24 cellular contexts compared by ENCODE assay signal in genomic region chr5:98880598-98880997, GRCh38. TPM values are rescaled to one million over a fixed set of nuclear protein-coding genes. Genes with fewer than 3 reads are reported as not detected.
DNase-seq lines count a peak whose midpoint lies in the region; ATAC-seq, FAIRE-seq and TF ChIP-seq lines count a peak whose summit lies in the region.
"Had no signal": no experiment of that assay in that cellular context is flagged by ENCODE, and none has a peak within 500 bp of the region (broad histone marks: within the 10 kb centered on the region; RNA-seq: fewer than 3 reads in every experiment).

No MANE protein-coding gene starts in this region.

- ATAC-seq in PC-3 (peak; percentile 63), right lobe of liver (no peak)
- no peak for ATAC-seq in naive thymus-derived CD8-positive, alpha-beta T cell

- H3K36me3 ChIP-seq in PC-3 (ENCODE audit: low read depth, low read length) (peaks cover 51% of the 10 kb centered on the region; the same call in 1 of the 2 replicates), brain microvascular endothelial cell (replicated peaks) (peaks cover 24% of the 10 kb centered on the region), right lobe of liver (peaks cover 9 to 85% (median 39%) of the 10 kb centered on the region in 4 donors), Karpas-422 (ENCODE audit: insufficient read depth, low read length) (peaks cover 71% of the 10 kb centered on the region)
- H3K36me3 ChIP-seq: prostate gland had no signal

- POLR2A ChIA-PET in PC-3 (lab: Charles Lee; ENCODE audit: unreplicated experiment): no interaction called here
- POLR2A ChIA-PET in naive thymus-derived CD8-positive, alpha-beta T cell (lab: Charles Lee): no interaction called here

- peaks cover 3 to 18% (median 12%) of the 10 kb centered on the region in 4 donors for H3K4me1 Mint-ChIP-seq in naive thymus-derived CD8-positive, alpha-beta T cell

- H3K27ac ChIP-seq in PC-3 (ENCODE audit: low read length): peak overlapping the region; percentile 68
- peak overlapping the region; percentile 36 for H3K27ac ChIP-seq in brain microvascular endothelial cell
- H3K27ac ChIP-seq in right lobe of liver: no peak overlapping the region
- no peak overlapping the region for H3K27ac ChIP-seq in Karpas-422 (ENCODE audit: low read length)
- H3K27ac ChIP-seq: BLaER1 treated with 17β-estradiol and CSF1 and Interleukin-3, amounts not matched to agents 10 nM and 100 nM; prostate gland; suprapubic skin; VCaP had no signal

- H4K20me1 ChIP-seq in PC-3 (ENCODE audit: low read length) (0 out of 2 replicates have a peak, but pooled peaks cover 9% of the 10 kb centered on the region), Karpas-422 (ENCODE audit: insufficient read depth, low read depth, low read length) (no peaks in the 10 kb centered on the region)

- intact Hi-C loops in PC-3 (cut with micrococcal nuclease) (loop anchor here (10.0 kb wide), 1 partner anchor 604 kb away; no protein-coding TSS in a partner anchor), right lobe of liver (cut with DNase I) (no loop called here)

- H3K79me2 ChIP-seq in PC-3 (ENCODE audit: low read length): no peaks in the 10 kb centered on the region; the same call in 1 of the 2 replicates
- peaks cover 32% of the 10 kb centered on the region for H3K79me2 ChIP-seq in Karpas-422 (ENCODE audit: low read length)

- H3F3A ChIP-seq in PC-3 (ENCODE audit: low read length, unreplicated experiment): peaks cover 12% of the 10 kb centered on the region

- no peaks in the 10 kb centered on the region for H3K27me3 Mint-ChIP-seq in naive thymus-derived CD8-positive, alpha-beta T cell
- H3K27me3 Mint-ChIP-seq: activated CD4-positive, alpha-beta T cell treated with anti-CD3 and anti-CD28 coated beads, Interleukin-2, amount 10 ng/mL, durations not matched to agents 24 days and 14 days had no signal

- no peak for TF ChIP-seq POLR2A in right lobe of liver (IDR thresholded peaks at IDR 0.05)

- H3K9me3 ChIP-seq in PC-3 (ENCODE audit: low read length) (no peaks in the 10 kb centered on the region), right lobe of liver (no peaks in the 10 kb centered on the region), Karpas-422 (ENCODE audit: low read length) (no peaks in the 10 kb centered on the region)
- H3K9me3 ChIP-seq: BLaER1 treated with 17β-estradiol and CSF1 and Interleukin-3, amounts not matched to agents 10 nM and 100 nM; HAP-1; prostate gland; suprapubic skin had no signal

- H3K9me2 ChIP-seq in PC-3 (replicated peaks; ENCODE audit: low read length): no peaks in the 10 kb centered on the region
- H3K9me2 ChIP-seq in Karpas-422 (replicated peaks; ENCODE audit: insufficient read depth, low read length): no peaks in the 10 kb centered on the region

- H3K4me3 ChIP-seq in PC-3 (ENCODE audit: low read length) (peak overlapping the region; percentile 9; the same call in 1 of the 2 replicates), brain microvascular endothelial cell (ENCODE audit: low read depth, low read length) (no peak overlapping the region), right lobe of liver (no peak overlapping the region), Karpas-422 (ENCODE audit: low read length) (no peak overlapping the region)
- H3K4me3 ChIP-seq: BLaER1 treated with 17β-estradiol and CSF1 and Interleukin-3, amounts not matched to agents 10 nM and 100 nM; HAP-1; lung; prostate gland; suprapubic skin had no signal

- H3K4me3 Mint-ChIP-seq in naive thymus-derived CD8-positive, alpha-beta T cell: no peak overlapping the region
- H3K4me3 Mint-ChIP-seq: activated CD4-positive, alpha-beta T cell treated with anti-CD3 and anti-CD28 coated beads, Interleukin-2, amount 10 ng/mL, durations not matched to agents 24 days and 14 days; activated T-cell treated with anti-CD3 and anti-CD28 coated beads, Interleukin-2, amount 50 U/mL, for 4 hours had no signal

- H3K9ac ChIP-seq in PC-3 (ENCODE audit: low read length) (0 out of 2 replicates have a peak overlapping the region, but pooled peaks have one; percentile 0), Karpas-422 (ENCODE audit: low read length) (no peak overlapping the region)
- H3K9ac ChIP-seq: BLaER1 treated with 17β-estradiol and CSF1 and Interleukin-3, amounts not matched to agents 10 nM and 100 nM had no signal

- H3K27me3 ChIP-seq in PC-3 (ENCODE audit: low read length): no peaks in the 10 kb centered on the region
- no peaks in the 10 kb centered on the region for H3K27me3 ChIP-seq in brain microvascular endothelial cell (replicated peaks)
- H3K27me3 ChIP-seq in right lobe of liver: no peaks in the 10 kb centered on the region
- no peaks in the 10 kb centered on the region for H3K27me3 ChIP-seq in Karpas-422 (ENCODE audit: low read length)
- H3K27me3 ChIP-seq: BLaER1 treated with 17β-estradiol and CSF1 and Interleukin-3, amounts not matched to agents 10 nM and 100 nM; suprapubic skin had no signal

- H2AFZ ChIP-seq in PC-3 (ENCODE audit: low read length): no peak overlapping the region
- no peak overlapping the region for H2AFZ ChIP-seq in Karpas-422 (ENCODE audit: low read length)

- H3K36me3 Mint-ChIP-seq in naive thymus-derived CD8-positive, alpha-beta T cell: peaks cover 6 to 96% (median 32%) of the 10 kb centered on the region in 3 donors

- CTCF ChIA-PET in PC-3 (lab: Charles Lee): no interaction called here

- H3K4me2 ChIP-seq in PC-3 (ENCODE audit: low read length) (peak overlapping the region; percentile 38), Karpas-422 (ENCODE audit: low read depth, low read length, poor library complexity, severe bottlenecking) (no peak overlapping the region)
- H3K4me2 ChIP-seq: BLaER1 treated with 17β-estradiol and CSF1 and Interleukin-3, amounts not matched to agents 10 nM and 100 nM had no signal

- H3K27ac Mint-ChIP-seq in naive thymus-derived CD8-positive, alpha-beta T cell: peak overlapping the region in 7 of 10 donors; percentile 33 to 81 (median 56)
- H3K27ac Mint-ChIP-seq: activated CD4-positive, alpha-beta T cell treated with anti-CD3 and anti-CD28 coated beads, Interleukin-2, amount 10 ng/mL, durations not matched to agents 24 days and 14 days had no signal

- no peaks in the 10 kb centered on the region for H3K9me3 Mint-ChIP-seq in naive thymus-derived CD8-positive, alpha-beta T cell
- H3K9me3 Mint-ChIP-seq: activated CD4-positive, alpha-beta T cell treated with anti-CD3 and anti-CD28 coated beads, Interleukin-2, amount 10 ng/mL, durations not matched to agents 24 days and 14 days; activated T-cell treated with anti-CD3 and anti-CD28 coated beads, Interleukin-2, amount 50 U/mL, for 4 hours had no signal

- DNase-seq in GM19239 (ENCODE audit: insufficient read length, low spot score) (no peak), PC-3 (no peak), brain microvascular endothelial cell (no peak), NCI-H1105 (lab: John Stamatoyannopoulos, UW) (no peak), right lobe of liver (no peak), Karpas-422 (no peak)
- DNase-seq in naive thymus-derived CD8-positive, alpha-beta T cell: no peak
- DNase-seq: activated CD4-positive, alpha-beta T cell treated with anti-CD3 and anti-CD28 coated beads, Interleukin-2, amount 10 ng/mL, durations not matched to agents 24 days and 14 days; activated T-cell treated with anti-CD3 and anti-CD28 coated beads, Interleukin-2, amount 50 U/mL, for 4 hours; cerebellar nuclear complex; DMS79 treated with DMSO at 0.1 percent for 48 hours; GF-D8; NCI-H1417; NCI-H2081 treated with DMSO at 0.1 percent for 48 hours; NCI-H345; SHP77; stimulated activated naive CD4-positive, alpha-beta T cell had no signal

- H3K4me1 ChIP-seq in PC-3 (ENCODE audit: insufficient read depth, low read length) (peaks cover 26% of the 10 kb centered on the region), right lobe of liver (no peaks in the 10 kb centered on the region), Karpas-422 (ENCODE audit: low read length) (no peaks in the 10 kb centered on the region)
- H3K4me1 ChIP-seq: BLaER1 treated with 17β-estradiol and CSF1 and Interleukin-3, amounts not matched to agents 10 nM and 100 nM; HAP-1; prostate gland; suprapubic skin had no signal

- in situ Hi-C loops in brain microvascular endothelial cell (cut with HindIII; ENCODE audit: low pct_ligation_motif_present, low sequenced_read_pairs): no loop called here

- BruUV-seq in PC-3 (replicated peaks; lab: Mats Ljungman, UMichigan): no TSS peak

- TF ChIP-seq CTCF in PC-3 (conservative IDR thresholded peaks at IDR 0.05; ENCODE audit: low read depth, low read length): no peak
- TF ChIP-seq CTCF in brain microvascular endothelial cell (IDR thresholded peaks at IDR 0.05; ENCODE audit: low read depth, low read length, missing control alignments): no peak
- no peak for TF ChIP-seq CTCF in right lobe of liver (IDR thresholded peaks at IDR 0.05)

- FAIRE-seq in GM19239 (lab: Jason Lieb, UNC): peak; percentile 37
- FAIRE-seq: urothelium cell line had no signal

RNA-seq across cellular contexts. Expression of gene CHD1, which starts 48.2 kb away (rescaled TPM):
- total RNA-seq in PC-3 (2014; rRNA removed) (45.9 and 52.3 TPM in 2 replicates), right lobe of liver (10 to 100 TPM; 11.0 to 26.2 (median 15.2) TPM)
- 10 to 100 TPM; 89.2 to 97.5 TPM for total RNA-seq in naive thymus-derived CD8-positive, alpha-beta T cell
- 1 to 10 TPM; 8.6 to 9.4 (median 9.0) TPM for polyA plus RNA-seq in naive thymus-derived CD8-positive, alpha-beta T cell
- 36.8 and 61.2 TPM in 2 replicates for total RNA-seq in Karpas-422 (2014; rRNA removed; shearing (Covaris generic); ENCODE audit: low replicate concordance)

Comparison
In these comparisons a context has a peak if more than half of its experiments do, and no peak if none do; other contexts are left out.
1. H3K27ac ChIP-seq: peak in PC-3 (single experiment) and brain microvascular endothelial cell (single experiment); none in right lobe of liver (0 of 3) and Karpas-422 (single experiment).